8 cellular contexts compared by ENCODE assay signal in the genomic region with DNA sequence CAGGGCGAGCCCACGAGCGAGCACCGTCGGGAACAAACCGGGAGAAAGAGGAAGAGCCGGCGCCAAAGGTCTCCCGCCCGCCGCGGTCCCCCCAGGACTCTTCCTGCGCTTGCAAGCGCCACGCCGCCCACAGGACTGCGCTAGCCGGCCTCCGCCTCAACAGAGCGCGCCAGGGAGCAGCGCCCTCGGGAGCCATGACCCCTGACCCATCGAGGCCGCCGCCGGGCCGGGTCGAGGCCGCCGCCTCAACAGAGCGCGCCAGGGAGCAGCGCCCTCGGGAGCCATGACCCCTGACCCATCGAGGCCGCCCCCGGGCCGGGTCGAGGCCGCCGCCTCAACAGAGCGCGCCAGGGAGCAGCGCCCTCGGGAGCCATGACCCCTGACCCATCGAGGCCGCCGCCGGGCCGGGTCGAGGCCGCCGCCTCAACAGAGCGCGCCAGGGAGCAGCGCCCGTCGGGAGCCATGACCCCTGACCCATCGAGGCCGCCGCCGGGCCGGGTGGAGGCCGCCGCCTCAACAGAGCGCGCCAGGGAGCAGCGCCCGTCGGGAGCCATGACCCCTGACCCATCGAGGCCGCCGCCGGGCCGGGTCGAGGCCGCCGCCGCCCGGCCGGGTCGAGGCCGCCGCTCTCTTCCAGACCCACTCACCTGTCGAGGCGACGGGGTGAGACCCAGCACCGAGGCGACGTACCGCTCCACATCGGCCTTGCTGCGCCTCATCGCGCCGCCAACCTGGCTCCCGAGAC. TPM values are rescaled to one million over a fixed set of nuclear protein-coding genes. Genes with fewer than 3 reads are reported as not detected.
DNase-seq lines count a peak whose midpoint lies in the region; ATAC-seq and TF ChIP-seq lines count a peak whose summit lies in the region.
"Not testable (repeated sequence)": the region's sequence is repeated elsewhere in the genome, so short reads cannot be mapped to it uniquely, and the experiment has no call there.

No MANE protein-coding gene starts in this region.

- TF ChIP-seq POLR2A in IMR-90 (IDR thresholded peaks at IDR 0.05; ENCODE audit: low read depth, low read length): not testable (repeated sequence)

- H2BK20ac ChIP-seq in IMR-90 (ENCODE audit: low read depth, low read length): not testable (repeated sequence)

- CTCF ChIA-PET in IMR-90 (lab: Yijun Ruan, JAX): not testable (repeated sequence)

- not testable (repeated sequence) for H3K36me3 ChIP-seq in ES-I3 (ENCODE audit: insufficient read depth, low read length); GM23338 (ENCODE audit: insufficient read depth); IMR-90 (ENCODE audit: control insufficient read depth, insufficient read depth, low read length); tibial artery

- not testable (repeated sequence) for H3K14ac ChIP-seq in IMR-90 (replicated peaks; ENCODE audit: low read depth, low read length)

- intact Hi-C loops in IMR-90 (cut with micrococcal nuclease) (loop anchor here (2.0 to 5.0 kb wide), 3 partner anchors 174 to 551 kb away; partner anchors contain the start of gene ANAPC1), dorsolateral prefrontal cortex (cut with DNase I) (loop anchor here (5.0 kb wide), 3 partner anchors 149 to 311 kb away; partner anchors contain the start of genes CHCHD5 (in 1 of the 2) and ZC3H6 (in 1 of the 2)), tibial artery (cut with DNase I; ENCODE audit: low total_unique reads) (loop anchor here (10.0 kb wide), 2 partner anchors 178 to 308 kb away; partner anchors contain the start of gene ZC3H8)

- H3K4me2 ChIP-seq in GM23338: peak overlapping the region; percentile 75
- not testable (repeated sequence) for H3K4me2 ChIP-seq in IMR-90 (ENCODE audit: low read depth, low read length)

- TF ChIP-seq RAD21 in IMR-90 (IDR thresholded peaks at IDR 0.05; ENCODE audit: low read length): not testable (repeated sequence)

- not testable (repeated sequence) for H3K9me3 ChIP-seq in ES-I3 (ENCODE audit: control insufficient read depth, insufficient read depth, low read length); IMR-90 (ENCODE audit: control insufficient read depth, insufficient read depth, low read length); iPS-18c (ENCODE audit: control insufficient read depth, insufficient read depth, low read length); tibial artery

- 0 out of 2 replicates have a peak overlapping the region, but pooled peaks have one; percentile 76 for H2AFZ ChIP-seq in GM23338
- H2AFZ ChIP-seq in IMR-90 (replicated peaks; ENCODE audit: low read length, poor library complexity): not testable (repeated sequence)

- not testable (repeated sequence) for H4K8ac ChIP-seq in IMR-90 (ENCODE audit: low read depth in 2 of 2, low read length in 2 of 2)

- H3K56ac ChIP-seq in IMR-90 (ENCODE audit: extremely low read depth, insufficient read depth, low read length): not testable (repeated sequence)

- peak overlapping the region; percentile 76 for H3K4me3 Mint-ChIP-seq in GM23338
- H3K4me3 Mint-ChIP-seq in activated T-cell treated with anti-CD3 and anti-CD28 coated beads, Interleukin-2, amount 50 U/mL, for 4 hours: peak overlapping the region; percentile 83
- peak overlapping the region; percentile 69 for H3K4me3 Mint-ChIP-seq in osteocyte (ENCODE audit: unreplicated experiment)

- not testable (repeated sequence) for H2AK9ac ChIP-seq in IMR-90 (replicated peaks; ENCODE audit: low read depth, low read length, poor library complexity)

- not testable (repeated sequence) for H3K36me3 Mint-ChIP-seq in GM23338 (ENCODE audit: low read depth); activated T-cell treated with anti-CD3 and anti-CD28 coated beads, Interleukin-2, amount 50 U/mL, for 4 hours (ENCODE audit: insufficient read depth); osteocyte (ENCODE audit: unreplicated experiment)

- whole genome bisulfite sequencing in IMR-90 (ENCODE audit: extremely low coverage in 2 of 2, insufficient read length in 1 of 2), 2 experiments: 20% methylated on average over 9 of the region's 98 CpGs; no CpG with 5 or more reads in 1 of the 2 experiments

- H3K9me1 ChIP-seq in IMR-90 (ENCODE audit: insufficient read depth, low read length): not testable (repeated sequence)

- H3K23ac ChIP-seq in IMR-90 (ENCODE audit: low read depth, low read length): not testable (repeated sequence)

- not testable (repeated sequence) for H4K5ac ChIP-seq in IMR-90 (ENCODE audit: low read depth, low read length)

- H3K4me1 Mint-ChIP-seq in GM23338; osteocyte (ENCODE audit: unreplicated experiment): not testable (repeated sequence)
- H3K4me1 Mint-ChIP-seq in activated T-cell treated with anti-CD3 and anti-CD28 coated beads, Interleukin-2, amount 50 U/mL, for 4 hours (ENCODE audit: low read depth): peaks cover 14% of the 10 kb centered on the region

- not testable (repeated sequence) for H3F3A ChIP-seq in GM23338 (replicated peaks; ENCODE audit: low read depth)

- peak overlapping the region; percentile 60 for H3K4me3 ChIP-seq in GM23338
- peak overlapping the region; percentile 44 for H3K4me3 ChIP-seq in IMR-90 (ENCODE audit: insufficient read depth, low read depth, low read length)
- peak overlapping the region in 58 of 59 donors; percentile 19 to 79 (median 64) for H3K4me3 ChIP-seq in dorsolateral prefrontal cortex
- H3K4me3 ChIP-seq in iPS-18c (ENCODE audit: insufficient read depth, low read depth, low read length): peak overlapping the region; percentile 50; the same call in 1 of the 2 replicates
- H3K4me3 ChIP-seq in tibial artery: peak overlapping the region; percentile 65 to 80

- in situ Hi-C loops in IMR-90 (cut with MboI; ENCODE audit: low sequenced_read_pairs): loop anchor here (25.0 kb wide), 1 partner anchor 171 kb away; the partner anchor contains the start of gene ZC3H8

- H3K27me3 Mint-ChIP-seq in GM23338 (ENCODE audit: insufficient read depth, low read depth, poor library complexity); activated T-cell treated with anti-CD3 and anti-CD28 coated beads, Interleukin-2, amount 50 U/mL, for 4 hours (ENCODE audit: low read depth); osteocyte (ENCODE audit: unreplicated experiment): not testable (repeated sequence)

- H4K20me1 ChIP-seq in GM23338 (replicated peaks; ENCODE audit: insufficient read depth); IMR-90 (ENCODE audit: insufficient read depth, low read length): not testable (repeated sequence)

- not testable (repeated sequence) for BruUV-seq in IMR-90 (replicated peaks; lab: Mats Ljungman, UMichigan)

- H3K9ac ChIP-seq in ES-I3 (ENCODE audit: low read depth, low read length): peak overlapping the region; percentile 57
- not testable (repeated sequence) for H3K9ac ChIP-seq in IMR-90 (ENCODE audit: low read depth, low read length)

- H3K4me1 ChIP-seq in ES-I3 (ENCODE audit: insufficient read depth, low read length); GM23338 (ENCODE audit: insufficient read depth); IMR-90 (ENCODE audit: control insufficient read depth, insufficient read depth, low read length): not testable (repeated sequence)
- H3K4me1 ChIP-seq in tibial artery: peaks cover 0 to 15% (median 3%) of the 10 kb centered on the region in 4 donors

- not testable (repeated sequence) for H2AK5ac ChIP-seq in IMR-90 (ENCODE audit: low read depth, low read length)

- not testable (repeated sequence) for H4K91ac ChIP-seq in IMR-90 (ENCODE audit: insufficient read depth, low read depth, low read length)

- H3K4ac ChIP-seq in IMR-90 (ENCODE audit: low read depth, low read length): not testable (repeated sequence)

- peak; percentile 11 for DNase-seq in GM23338 (ENCODE audit: low spot score)
- DNase-seq in IMR-90; activated T-cell treated with anti-CD3 and anti-CD28 coated beads, Interleukin-2, amount 50 U/mL, for 4 hours: not testable (repeated sequence)
- DNase-seq in dorsolateral prefrontal cortex: peak in 3 of 10 donors; percentile 11 to 55 (median 15)
- DNase-seq in osteocyte (ENCODE audit: extremely low spot score, unreplicated experiment): peak; percentile 81
- peak in 1 of 2 donors; percentile 73 for DNase-seq in tibial artery

- dilution Hi-C loops in IMR-90 (cut with HindIII; ENCODE audit: low sequenced_read_pairs, unreplicated experiment): not testable (repeated sequence)

- H3K27me3 ChIP-seq in GM23338 (ENCODE audit: insufficient read depth); IMR-90 (ENCODE audit: control insufficient read depth, insufficient read depth, low read length); dorsolateral prefrontal cortex: not testable (repeated sequence)
- peaks cover 0 to 13% of the 10 kb centered on the region in 2 donors for H3K27me3 ChIP-seq in tibial artery

- ATAC-seq in GM23338: peak; percentile 60
- ATAC-seq in IMR-90 (ENCODE audit: low read depth): not testable (repeated sequence)
- peak; percentile 1 to 17 for ATAC-seq in activated T-cell treated with anti-CD3 and anti-CD28 coated beads, Interleukin-2, amount 50 U/mL, for 4 hours

- H3K27ac Mint-ChIP-seq in GM23338; osteocyte (ENCODE audit: unreplicated experiment): not testable (repeated sequence)

- not testable (repeated sequence) for H3K79me1 ChIP-seq in IMR-90 (ENCODE audit: low read depth in 1 of 2, low read length in 2 of 2)

- not testable (repeated sequence) for H3K79me2 ChIP-seq in GM23338 (replicated peaks; ENCODE audit: insufficient read depth)

- H3K18ac ChIP-seq in IMR-90 (ENCODE audit: low read depth, low read length): not testable (repeated sequence)

- not testable (repeated sequence) for H3K27ac ChIP-seq in GM23338 (ENCODE audit: low read depth); IMR-90 (ENCODE audit: insufficient read depth, low read length)
- H3K27ac ChIP-seq in dorsolateral prefrontal cortex: peak overlapping the region in 46 of 59 donors; percentile 27 to 89 (median 75)
- peak overlapping the region; percentile 85 to 93 for H3K27ac ChIP-seq in tibial artery

- H3K9me3 Mint-ChIP-seq in GM23338; activated T-cell treated with anti-CD3 and anti-CD28 coated beads, Interleukin-2, amount 50 U/mL, for 4 hours; osteocyte (ENCODE audit: unreplicated experiment): not testable (repeated sequence)

- H2BK120ac ChIP-seq in IMR-90 (ENCODE audit: low read depth, low read length): not testable (repeated sequence)

- not testable (repeated sequence) for H2BK15ac ChIP-seq in IMR-90 (ENCODE audit: low read depth, low read length)

- not testable (repeated sequence) for H3K9me2 ChIP-seq in GM23338 (ENCODE audit: insufficient read depth)

- POLR2A ChIA-PET in IMR-90 (lab: Charles Lee; ENCODE audit: unreplicated experiment): interaction anchor here (0.6 kb wide), 2 partner anchors 153 to 171 kb away, joined by 3 to 4 read pairs; no protein-coding TSS in a partner anchor

- TF ChIP-seq CTCF in GM23338 (conservative IDR thresholded peaks at IDR 0.05; ENCODE audit: low read depth in 2 of 2); IMR-90 (conservative IDR thresholded peaks at IDR 0.05; ENCODE audit: low read depth, low read length); osteocyte (IDR thresholded peaks at IDR 0.05); tibial artery (IDR thresholded peaks at IDR 0.05): not testable (repeated sequence)
- peak in 3 of 56 donors; percentile 14 to 25 (median 25) for TF ChIP-seq CTCF in dorsolateral prefrontal cortex (IDR thresholded peaks at IDR 0.05 in 54 of 56, conservative IDR thresholded peaks at IDR 0.05 in 2 of 56; ENCODE audit: low read depth in 1 of 56, partially characterized antibody in 56 of 56)

- H2BK5ac ChIP-seq in IMR-90 (ENCODE audit: low read depth, low read length, poor library complexity, severe bottlenecking): not testable (repeated sequence)

RNA-seq across cellular contexts. Expression of gene RGPD8, which starts 0.5 kb away (rescaled TPM):
- 4.9 and 8.6 TPM in 2 replicates for total RNA-seq in GM23338 (2014; rRNA removed; shearing (Covaris generic))
- 0.54 and 1.1 TPM in 2 replicates for polyA plus RNA-seq in GM23338 (2016; fragmentation: Nextera tagmentation; extraction: Ambion mirVana)
- total RNA-seq in IMR-90 (2012; rRNA removed): 4.1 and 4.2 TPM in 2 replicates
- 0.67 and 0.69 TPM in 2 replicates for polyA plus RNA-seq in IMR-90 (2012; rRNA removed)
- polyA plus RNA-seq in IMR-90 (2012; cell fraction: cytosol; rRNA removed): 0.06 and 0.07 TPM in 2 replicates
- polyA plus RNA-seq in IMR-90 (2012; cell fraction: nucleus; rRNA removed; ENCODE audit: low replicate concordance): 0.36 and 3.0 TPM in 2 replicates
- total RNA-seq in activated T-cell treated with anti-CD3 and anti-CD28 coated beads, Interleukin-2, amount 50 U/mL, for 4 hours: 10 to 100 TPM in 2 of 3 donors, 1 to 10 TPM in 1; 9.9 to 14.0 (median 10.8) TPM
- 10 to 100 TPM; 22.6 to 76.9 (median 45.9) TPM for total RNA-seq in dorsolateral prefrontal cortex
- total RNA-seq in osteocyte: 8.6 and 9.6 TPM in 2 replicates

RNA-seq across cellular contexts. Expression of gene TTL, which starts 49.0 kb away (rescaled TPM):
- 34.6 and 43.9 TPM in 2 replicates for total RNA-seq in GM23338 (2014; rRNA removed; shearing (Covaris generic))
- 10.1 and 10.4 TPM in 2 replicates for polyA plus RNA-seq in GM23338 (2016; fragmentation: Nextera tagmentation; extraction: Ambion mirVana)
- total RNA-seq in IMR-90 (2012; rRNA removed): 36.2 and 44.7 TPM in 2 replicates
- 13.4 and 18.2 TPM in 2 replicates for polyA plus RNA-seq in IMR-90 (2012; rRNA removed)
- 4.8 and 5.2 TPM in 2 replicates for polyA plus RNA-seq in IMR-90 (2012; cell fraction: cytosol; rRNA removed)
- polyA plus RNA-seq in IMR-90 (2012; cell fraction: nucleus; rRNA removed; ENCODE audit: low replicate concordance): 8.9 and 25.1 TPM in 2 replicates
- total RNA-seq in activated T-cell treated with anti-CD3 and anti-CD28 coated beads, Interleukin-2, amount 50 U/mL, for 4 hours: 10 to 100 TPM; 26.7 to 31.4 (median 28.6) TPM
- total RNA-seq in dorsolateral prefrontal cortex: 10 to 100 TPM; 43.6 to 88.0 (median 62.9) TPM
- 65.7 and 67.2 TPM in 2 replicates for total RNA-seq in osteocyte
